8 cellular contexts compared by ENCODE assay signal in the genomic region with DNA sequence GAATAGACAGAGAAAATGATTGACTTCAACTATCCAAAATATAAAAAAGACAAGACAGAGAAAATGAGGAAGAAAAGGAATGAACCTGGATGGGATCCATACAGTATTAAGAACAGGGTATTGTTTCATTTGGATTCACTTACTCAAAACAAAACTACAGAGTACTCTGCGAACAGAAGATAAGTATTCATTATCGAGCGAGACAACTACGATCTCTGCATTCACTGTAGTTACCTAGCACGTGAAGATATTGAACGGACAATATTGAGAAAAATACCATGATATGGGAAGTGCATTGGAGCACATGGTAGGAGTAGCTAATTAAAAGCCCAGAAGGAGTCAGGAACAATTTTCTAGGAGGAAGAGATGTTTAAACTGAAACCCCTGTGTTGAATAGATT. TPM values are rescaled to one million over a fixed set of nuclear protein-coding genes. Genes with fewer than 3 reads are reported as not detected.
DNase-seq lines count a peak whose midpoint lies in the region; ATAC-seq and TF ChIP-seq lines count a peak whose summit lies in the region.

No MANE protein-coding gene starts in this region.

- H3K9ac ChIP-seq in endocrine pancreas (ENCODE audit: control insufficient read depth, insufficient read depth, low read length) = peak overlapping the region; percentile 32

- intact Hi-C loops in ovary (cut with DNase I) = loop anchor here in 2 of 4 donors (10.0 kb wide), 2 partner anchors 100 to 110 kb away; partner anchors contain the start of genes HYCC2 (in 1 of the 2) and NDUFB3 (in 1 of the 2)

- H3K4me1 ChIP-seq in endocrine pancreas (ENCODE audit: control insufficient read depth, insufficient read depth, low read length) = peaks cover 19% of the 10 kb centered on the region
- H3K4me1 ChIP-seq in ovary (ENCODE audit: insufficient read depth) = peaks cover 1% of the 10 kb centered on the region

- no peak for TF ChIP-seq POLR2A in ovary (IDR thresholded peaks at IDR 0.05)

- peak; percentile 46 for DNase-seq in DMS53 treated with DMSO at 0.1 percent for 48 hours (lab: John Stamatoyannopoulos, UW; ENCODE audit: unreplicated experiment)
- peak; percentile 3 for DNase-seq in NCI-H69 (lab: John Stamatoyannopoulos, UW)
- no peak for DNase-seq in ovary
- DNase-seq in caudate nucleus (lab: John Stamatoyannopoulos, UW) = no peak

- H3K36me3 ChIP-seq in endocrine pancreas (ENCODE audit: control insufficient read depth, insufficient read depth, low read length) = no peaks in the 10 kb centered on the region
- H3K36me3 ChIP-seq in ovary = no peaks in the 10 kb centered on the region

- TF ChIP-seq EP300 in ovary (IDR thresholded peaks at IDR 0.05) = no peak

- TF ChIP-seq CTCF in ovary (IDR thresholded peaks at IDR 0.05) = no peak

- 22 to 69% (median 37%) methylated on average over 6 of the region's 6 CpGs for WGBS in ovary, 3 donors

- H3K4me3 ChIP-seq in endocrine pancreas (ENCODE audit: control insufficient read depth, insufficient read depth, low read length) (peak overlapping the region; percentile 98), ovary (peak overlapping the region; percentile 68)

- H3K9me3 ChIP-seq in endocrine pancreas (ENCODE audit: control insufficient read depth, low read length) (no peaks in the 10 kb centered on the region), ovary (no peaks in the 10 kb centered on the region)

- no peak overlapping the region for H3K27ac ChIP-seq in ovary
- H3K27ac ChIP-seq in caudate nucleus (ENCODE audit: low read depth, low read length) = no peak overlapping the region

- H3K27me3 ChIP-seq in endocrine pancreas (ENCODE audit: control insufficient read depth, insufficient read depth, low read length) (no peaks in the 10 kb centered on the region), ovary (no peaks in the 10 kb centered on the region)

- ATAC-seq in GM18861 (IDR thresholded peaks at IDR 0.05; ENCODE audit: unreplicated experiment) (no peak), GM18498 (IDR thresholded peaks at IDR 0.05; ENCODE audit: unreplicated experiment) (no peak), GM19452 (IDR thresholded peaks at IDR 0.05; ENCODE audit: unreplicated experiment) (no peak)

RNA-seq across cellular contexts. Expression of gene ORC2, which starts 1.0 kb away (rescaled TPM):
- total RNA-seq in ovary = 10 to 100 TPM; 12.8 to 31.4 (median 29.0) TPM
- polyA plus RNA-seq in ovary = 10 to 100 TPM in 1 of 2 donors, 1 to 10 TPM in 1; 9.8 to 20.5 TPM

Comparison
In these comparisons a context has a peak if more than half of its experiments do, and no peak if none do; other contexts are left out.
1. DNase-seq: peak in DMS53 treated with DMSO at 0.1 percent for 48 hours (single experiment) and NCI-H69 (single experiment); none in ovary (0 of 5) and caudate nucleus (0 of 61).